Comparison of ENCODE assay signal across 9 cellular contexts in the genomic region with DNA sequence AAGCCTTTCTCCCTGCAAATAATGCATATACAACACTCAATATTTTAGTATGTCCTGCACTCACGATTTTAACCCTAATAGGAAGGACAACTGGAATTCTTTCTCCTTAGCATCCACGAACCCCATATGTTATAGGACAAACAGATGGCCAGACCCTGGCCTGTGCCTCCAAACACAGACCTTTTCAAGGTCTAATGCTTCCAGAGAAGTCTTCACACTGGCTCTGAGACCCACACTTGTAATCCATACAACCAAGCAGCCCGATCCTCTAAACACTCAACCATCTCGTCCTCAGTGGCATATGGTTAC. TPM values are rescaled to one million over a fixed set of nuclear protein-coding genes. Genes with fewer than 3 reads are reported as not detected.
DNase-seq lines count a peak whose midpoint lies in the region; TF ChIP-seq lines count a peak whose summit lies in the region.
"Had no signal": no experiment of that assay in that cellular context is flagged by ENCODE, and none has a peak within 500 bp of the region (broad histone marks: within the 10 kb centered on the region; RNA-seq: fewer than 3 reads in every experiment).

No MANE protein-coding gene starts in this region.

- DNase-seq in NCI-H2171 (lab: John Stamatoyannopoulos, UW) = peak; percentile 79
- no peak for DNase-seq in NCI-H2171 treated with DMSO at 0.1 percent for 48 hours (lab: John Stamatoyannopoulos, UW)
- DNase-seq in adrenal gland = no peak
- no peak for DNase-seq in kidney epithelial cell (ENCODE audit: low read depth)
- DNase-seq in epidermal melanocyte (ENCODE audit: insufficient read length, low spot score) = no peak
- no peak for DNase-seq in superior temporal gyrus (ENCODE audit: extremely low spot score)
- no peak for DNase-seq in stimulated activated CD4-positive, alpha-beta T cell treated with anti-CD3 and anti-CD28 coated beads, Interleukin-4, amount 100 ng/mL, for 4 hours

- peak overlapping the region in 4 of 5 donors; percentile 7 to 90 (median 62) for H3K27ac ChIP-seq in adrenal gland
- H3K27ac ChIP-seq in thymus (ENCODE audit: low read depth) = peak overlapping the region; percentile 76
- H3K27ac ChIP-seq: 22Rv1 had no signal

- no peaks in the 10 kb centered on the region for H3K9me3 ChIP-seq in adrenal gland (replicated peaks in 1 of 3)
- H3K9me3 ChIP-seq in thymus (ENCODE audit: control insufficient read depth) = no peaks in the 10 kb centered on the region

- H3K36me3 ChIP-seq in adrenal gland (replicated peaks in 1 of 2) (peaks cover 0 to 25% of the 10 kb centered on the region in 2 donors), kidney epithelial cell (ENCODE audit: control insufficient read depth, insufficient read depth, low read length) (no peaks in the 10 kb centered on the region), thymus (ENCODE audit: control insufficient read depth, insufficient read depth) (peaks cover 16% of the 10 kb centered on the region)

- H3K4me3 ChIP-seq in adrenal gland (peak overlapping the region in 3 of 4 donors; percentile 16 to 70 (median 23)), kidney epithelial cell (ENCODE audit: low read depth, low read length) (peak overlapping the region; percentile 65), thymus (ENCODE audit: low read length) (peak overlapping the region; percentile 55)

- H3K27me3 ChIP-seq in adrenal gland = no peaks in the 10 kb centered on the region
- no peaks in the 10 kb centered on the region for H3K27me3 ChIP-seq in kidney epithelial cell (ENCODE audit: control insufficient read depth, insufficient read depth, low read length)
- no peaks in the 10 kb centered on the region for H3K27me3 ChIP-seq in thymus (ENCODE audit: control insufficient read depth, insufficient read depth)

- TF ChIP-seq CTCF in adrenal gland (IDR thresholded peaks at IDR 0.05) (no peak), kidney epithelial cell (IDR thresholded peaks at IDR 0.05; ENCODE audit: insufficient read depth, low read length, poor library complexity, severe bottlenecking) (no peak)

- TF ChIP-seq POLR2A in adrenal gland (IDR thresholded peaks at IDR 0.05) = no peak

- intact Hi-C loops in adrenal gland (cut with DNase I) = loop anchor here (10.0 kb wide), 1 partner anchor 59 kb away; no protein-coding TSS in a partner anchor

- 29 to 32% (median 31%) methylated on average over 4 of the region's 4 CpGs for WGBS in adrenal gland, 4 donors
- WGBS in thymus = 51% methylated on average over 4 of the region's 4 CpGs

- H3K4me1 ChIP-seq in adrenal gland (replicated peaks in 1 of 2) (no peaks in the 10 kb centered on the region), thymus (ENCODE audit: control insufficient read depth, insufficient read depth, low read length) (peaks cover 10% of the 10 kb centered on the region)

RNA-seq across cellular contexts. Expression of a gene that starts 0.6 kb away (rescaled TPM):
- 10 to 100 TPM in 7 of 8 donors, 1 to 10 TPM in 1; 8.8 to 52.4 (median 33.5) TPM for total RNA-seq in adrenal gland
- 10 to 100 TPM in 1 of 3 donors, 1 to 10 TPM in 2; 7.2 to 19.5 (median 8.2) TPM for polyA plus RNA-seq in adrenal gland
- 19.0 and 21.7 TPM in 2 replicates for total RNA-seq in kidney epithelial cell
- polyA plus RNA-seq in thymus = 14.9 TPM
